Comparison of ENCODE assay signal across 21 cellular contexts in genomic region chr9:124741681-124742080, GRCh38. TPM values are rescaled to one million over a fixed set of nuclear protein-coding genes. Genes with fewer than 3 reads are reported as not detected.
DNase-seq lines count a peak whose midpoint lies in the region; ATAC-seq, FAIRE-seq and TF ChIP-seq lines count a peak whose summit lies in the region.
"Had no signal": no experiment of that assay in that cellular context is flagged by ENCODE, and none has a peak within 500 bp of the region (broad histone marks: within the 10 kb centered on the region; RNA-seq: fewer than 3 reads in every experiment).

No MANE protein-coding gene starts in this region.

- H3K4me2 ChIP-seq in IMR-90 (ENCODE audit: low read depth, low read length) = no peak overlapping the region

- H3K56ac ChIP-seq in IMR-90 (ENCODE audit: extremely low read depth, insufficient read depth, low read length) = no peak overlapping the region

- H2AK5ac ChIP-seq in IMR-90 (ENCODE audit: low read depth, low read length) = peak overlapping the region; percentile 17; the same call in 1 of the 2 replicates

- BruUV-seq in IMR-90 (replicated peaks; lab: Mats Ljungman, UMichigan) = no TSS peak

- no peak overlapping the region for H3K9ac ChIP-seq in IMR-90 (ENCODE audit: low read depth, low read length)

- no peak overlapping the region for H4K8ac ChIP-seq in IMR-90 (ENCODE audit: low read depth in 2 of 2, low read length in 2 of 2)

- no peaks in the 10 kb centered on the region for H3K9me1 ChIP-seq in IMR-90 (ENCODE audit: insufficient read depth, low read length)

- no peaks in the 10 kb centered on the region for H3K9me3 ChIP-seq in IMR-90 (ENCODE audit: control insufficient read depth, insufficient read depth, low read length)
- H3K9me3 ChIP-seq in small intestine (ENCODE audit: control insufficient read depth, low read depth) = no peaks in the 10 kb centered on the region
- no peaks in the 10 kb centered on the region for H3K9me3 ChIP-seq in tibial nerve
- H3K9me3 ChIP-seq in stomach = no peaks in the 10 kb centered on the region

- no peak overlapping the region for H3K18ac ChIP-seq in IMR-90 (ENCODE audit: low read depth, low read length)

- H2BK15ac ChIP-seq in IMR-90 (ENCODE audit: low read depth, low read length) = no peak overlapping the region

- in situ Hi-C loops in IMR-90 (cut with MboI; ENCODE audit: low sequenced_read_pairs) = no loop called here

- FAIRE-seq in small intestine (lab: Jason Lieb, UNC) = no peak
- FAIRE-seq: GM12892, GM18507, H54 had no signal

- H3K4me3 ChIP-seq in IMR-90 (ENCODE audit: insufficient read depth, low read depth, low read length) (no peak overlapping the region), small intestine (ENCODE audit: low read depth in 1 of 2, low read length in 2 of 2) (no peak overlapping the region), tibial nerve (no peak overlapping the region), stomach (no peak overlapping the region)

- no peak overlapping the region for H3K4ac ChIP-seq in IMR-90 (ENCODE audit: low read depth, low read length)

- no peak for ATAC-seq in IMR-90 (ENCODE audit: low read depth)

- dilution Hi-C loops in IMR-90 (cut with HindIII; ENCODE audit: low sequenced_read_pairs, unreplicated experiment) = no loop called here

- H3K27me3 ChIP-seq in IMR-90 (ENCODE audit: control insufficient read depth, insufficient read depth, low read length) = no peaks in the 10 kb centered on the region
- no peaks in the 10 kb centered on the region for H3K27me3 ChIP-seq in small intestine (ENCODE audit: control insufficient read depth in 2 of 2, insufficient read depth in 2 of 2, low read length in 2 of 2)
- no peaks in the 10 kb centered on the region for H3K27me3 ChIP-seq in tibial nerve
- no peaks in the 10 kb centered on the region for H3K27me3 ChIP-seq in stomach

- peaks cover 13% of the 10 kb centered on the region for H3K4me1 Mint-ChIP-seq in T-helper 2 cell treated with Interferon-gamma antibody and Interleukin-4, amounts not matched to agents 5 μg/mL and 100 μg/mL, for 36 hours (ENCODE audit: low read depth)
- peaks cover 37% of the 10 kb centered on the region for H3K4me1 Mint-ChIP-seq in dendritic cell treated with granulocyte-macrophage colony-stimulating factor and Interleukin-4, amounts not matched to agents 40 ng/mL and 50 ng/mL, for 4 days (ENCODE audit: low read depth)
- H3K4me1 Mint-ChIP-seq: CD4-positive, alpha-beta memory T cell had no signal

- no peak overlapping the region for H2BK20ac ChIP-seq in IMR-90 (ENCODE audit: low read depth, low read length)

- H2BK5ac ChIP-seq in IMR-90 (ENCODE audit: low read depth, low read length, poor library complexity, severe bottlenecking) = no peak overlapping the region

- H3K14ac ChIP-seq in IMR-90 (replicated peaks; ENCODE audit: low read depth, low read length) = 0 out of 2 replicates have a peak overlapping the region, but pooled peaks have one; percentile 13

- no peak overlapping the region for H4K91ac ChIP-seq in IMR-90 (ENCODE audit: insufficient read depth, low read depth, low read length)

- H3K36me3 Mint-ChIP-seq in T-helper 2 cell treated with Interferon-gamma antibody and Interleukin-4, amounts not matched to agents 5 μg/mL and 100 μg/mL, for 36 hours (ENCODE audit: low read depth) = no peaks in the 10 kb centered on the region
- H3K36me3 Mint-ChIP-seq in dendritic cell treated with granulocyte-macrophage colony-stimulating factor and Interleukin-4, amounts not matched to agents 40 ng/mL and 50 ng/mL, for 4 days (ENCODE audit: low read depth) = no peaks in the 10 kb centered on the region
- H3K36me3 Mint-ChIP-seq: CD4-positive, alpha-beta memory T cell had no signal

- no peaks in the 10 kb centered on the region for H4K20me1 ChIP-seq in IMR-90 (ENCODE audit: insufficient read depth, low read length)

- TF ChIP-seq EP300 in tibial nerve (IDR thresholded peaks at IDR 0.05) = no peak
- TF ChIP-seq EP300 in stomach (IDR thresholded peaks at IDR 0.05) = no peak

- H3K27ac Mint-ChIP-seq in T-helper 2 cell treated with Interferon-gamma antibody and Interleukin-4, amounts not matched to agents 5 μg/mL and 100 μg/mL, for 36 hours = peak overlapping the region; percentile 39
- peak overlapping the region; percentile 44 for H3K27ac Mint-ChIP-seq in dendritic cell treated with granulocyte-macrophage colony-stimulating factor and Interleukin-4, amounts not matched to agents 40 ng/mL and 50 ng/mL, for 4 days
- H3K27ac Mint-ChIP-seq: CD4-positive, alpha-beta memory T cell had no signal

- no peaks in the 10 kb centered on the region for H3K9me3 Mint-ChIP-seq in T-helper 2 cell treated with Interferon-gamma antibody and Interleukin-4, amounts not matched to agents 5 μg/mL and 100 μg/mL, for 36 hours
- H3K9me3 Mint-ChIP-seq in dendritic cell treated with granulocyte-macrophage colony-stimulating factor and Interleukin-4, amounts not matched to agents 40 ng/mL and 50 ng/mL, for 4 days = no peaks in the 10 kb centered on the region
- H3K9me3 Mint-ChIP-seq: CD4-positive, alpha-beta memory T cell had no signal

- no peak overlapping the region for H2AK9ac ChIP-seq in IMR-90 (replicated peaks; ENCODE audit: low read depth, low read length, poor library complexity)

- intact Hi-C loops in IMR-90 (cut with micrococcal nuclease) (no loop called here), stomach (cut with DNase I; ENCODE audit: low total_unique reads) (no loop called here)
- intact Hi-C loops in dendritic cell treated with granulocyte-macrophage colony-stimulating factor and Interleukin-4, amounts not matched to agents 40 ng/mL and 50 ng/mL, for 4 days (cut with micrococcal nuclease) = no loop called here

- CTCF ChIA-PET in IMR-90 (lab: Yijun Ruan, JAX) = no interaction called here

- H2AFZ ChIP-seq in IMR-90 (replicated peaks; ENCODE audit: low read length, poor library complexity) = no peak overlapping the region

- no peaks in the 10 kb centered on the region for H3K79me1 ChIP-seq in IMR-90 (ENCODE audit: low read depth in 1 of 2, low read length in 2 of 2)

- peak; percentile 19 for DNase-seq in T-helper 2 cell treated with Interferon-gamma antibody and Interleukin-4, amounts not matched to agents 5 μg/mL and 100 μg/mL, for 36 hours (ENCODE audit: low spot score)
- DNase-seq in T-helper 2 cell = no peak
- DNase-seq in IMR-90 = no peak
- DNase-seq in small intestine = peak; percentile 64
- no peak for DNase-seq in activated CD8-positive, alpha-beta memory T cell treated with anti-CD3 and anti-CD28 coated beads for 24 hours
- no peak for DNase-seq in tibial nerve (ENCODE audit: low spot score in 2 of 2)
- no peak for DNase-seq in stomach
- DNase-seq: CD4-positive, alpha-beta memory T cell; DMS53; Karpas-422; NCI-H1092 treated with DMSO at 0.1 percent for 48 hours; NCI-H146; NCI-H2029 treated with DMSO at 0.1 percent for 48 hours; NCI-H2171 treated with DMSO at 0.1 percent for 48 hours; NCI-H446; Right ventricle myocardium superior had no signal

- H3K36me3 ChIP-seq in IMR-90 (ENCODE audit: control insufficient read depth, insufficient read depth, low read length) (no peaks in the 10 kb centered on the region), small intestine (ENCODE audit: control insufficient read depth in 2 of 2, insufficient read depth in 2 of 2, low read length in 2 of 2) (no peaks in the 10 kb centered on the region), tibial nerve (no peaks in the 10 kb centered on the region), stomach (no peaks in the 10 kb centered on the region)

- 89% methylated on average over 3 of the region's 3 CpGs; no CpG with 5 or more reads in 1 of the 2 experiments for WGBS in IMR-90 (ENCODE audit: extremely low coverage in 2 of 2, insufficient read length in 1 of 2), 2 experiments
- 37 to 65% (median 49%) methylated on average over 3 of the region's 3 CpGs for WGBS in small intestine, 3 donors
- 65 to 66% methylated on average over 3 of the region's 3 CpGs for WGBS in tibial nerve, 2 donors
- WGBS in stomach, 5 donors = 69 to 84% (median 76%) methylated on average over 3 of the region's 3 CpGs

- TF ChIP-seq RAD21 in IMR-90 (IDR thresholded peaks at IDR 0.05; ENCODE audit: low read length) = no peak

- no peak overlapping the region for H2BK120ac ChIP-seq in IMR-90 (ENCODE audit: low read depth, low read length)

- H3K4me1 ChIP-seq in IMR-90 (ENCODE audit: control insufficient read depth, insufficient read depth, low read length) = peaks cover 4% of the 10 kb centered on the region; the same call in 1 of the 2 replicates
- H3K4me1 ChIP-seq in small intestine (ENCODE audit: control insufficient read depth in 2 of 2, insufficient read depth in 1 of 2, low read depth in 1 of 2, low read length in 1 of 2) = no peaks in the 10 kb centered on the region
- peaks cover 0 to 8% (median 0%) of the 10 kb centered on the region in 4 donors for H3K4me1 ChIP-seq in tibial nerve
- H3K4me1 ChIP-seq in stomach = no peaks in the 10 kb centered on the region

- H3K4me3 Mint-ChIP-seq in T-helper 2 cell treated with Interferon-gamma antibody and Interleukin-4, amounts not matched to agents 5 μg/mL and 100 μg/mL, for 36 hours = no peak overlapping the region
- no peak overlapping the region for H3K4me3 Mint-ChIP-seq in dendritic cell treated with granulocyte-macrophage colony-stimulating factor and Interleukin-4, amounts not matched to agents 40 ng/mL and 50 ng/mL, for 4 days
- H3K4me3 Mint-ChIP-seq: CD4-positive, alpha-beta memory T cell had no signal

- TF ChIP-seq POLR2A in IMR-90 (IDR thresholded peaks at IDR 0.05; ENCODE audit: low read depth, low read length) (no peak), tibial nerve (IDR thresholded peaks at IDR 0.05) (no peak), stomach (IDR thresholded peaks at IDR 0.05) (no peak)

- no peaks in the 10 kb centered on the region for H3K27me3 Mint-ChIP-seq in T-helper 2 cell treated with Interferon-gamma antibody and Interleukin-4, amounts not matched to agents 5 μg/mL and 100 μg/mL, for 36 hours (ENCODE audit: low read depth)
- H3K27me3 Mint-ChIP-seq in dendritic cell treated with granulocyte-macrophage colony-stimulating factor and Interleukin-4, amounts not matched to agents 40 ng/mL and 50 ng/mL, for 4 days = no peaks in the 10 kb centered on the region

- POLR2A ChIA-PET in IMR-90 (lab: Charles Lee; ENCODE audit: unreplicated experiment) = no interaction called here

- no peak overlapping the region for H3K23ac ChIP-seq in IMR-90 (ENCODE audit: low read depth, low read length)

- H3K27ac ChIP-seq in IMR-90 (ENCODE audit: insufficient read depth, low read length) = no peak overlapping the region
- no peak overlapping the region for H3K27ac ChIP-seq in small intestine (ENCODE audit: low read depth in 1 of 2, low read length in 1 of 2)
- H3K27ac ChIP-seq in tibial nerve = no peak overlapping the region
- no peak overlapping the region for H3K27ac ChIP-seq in stomach
- H3K27ac ChIP-seq: HL-60 had no signal

- H4K5ac ChIP-seq in IMR-90 (ENCODE audit: low read depth, low read length) = no peak overlapping the region

- TF ChIP-seq CTCF in IMR-90 (conservative IDR thresholded peaks at IDR 0.05; ENCODE audit: low read depth, low read length) = no peak
- TF ChIP-seq CTCF in tibial nerve (IDR thresholded peaks at IDR 0.05) = no peak
- TF ChIP-seq CTCF in stomach (IDR thresholded peaks at IDR 0.05) = no peak

RNA-seq across cellular contexts. Expression of gene NR6A1, which starts 29.4 kb away (rescaled TPM):
- total RNA-seq in IMR-90 (2012; rRNA removed) (0.28 and 0.36 TPM in 2 replicates), tibial nerve (1 to 10 TPM; 1.7 to 8.4 (median 5.5) TPM), stomach (1 to 10 TPM in 4 of 5 donors, not detected in 1; 1.5 to 3.2 (median 2.9) TPM)
- polyA plus RNA-seq in IMR-90 (2012; rRNA removed) (0.10 and 0.14 TPM in 2 replicates), small intestine (1 to 10 TPM; 2.3 to 6.0 (median 3.0) TPM), stomach (under 1 TPM; 0.15 to 0.60 (median 0.44) TPM)
- polyA plus RNA-seq in IMR-90 (2012; cell fraction: cytosol; rRNA removed) = 0.03 TPM in 2 replicates
- 0.46 and 0.58 TPM in 2 replicates for polyA plus RNA-seq in IMR-90 (2012; cell fraction: nucleus; rRNA removed; ENCODE audit: low replicate concordance)
- polyA plus RNA-seq: CD4-positive, alpha-beta memory T cell had no signal

RNA-seq across cellular contexts. Expression of gene OLFML2A, which starts 35.3 kb away (rescaled TPM):
- 1.4 and 2.0 TPM in 2 replicates for total RNA-seq in IMR-90 (2012; rRNA removed)
- 4.7 and 5.9 TPM in 2 replicates for polyA plus RNA-seq in IMR-90 (2012; rRNA removed)
- 5.6 and 18.2 TPM in 2 replicates for polyA plus RNA-seq in IMR-90 (2012; cell fraction: cytosol; rRNA removed)
- 4.1 and 7.9 TPM in 2 replicates for polyA plus RNA-seq in IMR-90 (2012; cell fraction: nucleus; rRNA removed; ENCODE audit: low replicate concordance)
- polyA plus RNA-seq in small intestine = 1 to 10 TPM in 1 of 3 donors, under 1 TPM in 2; 0.22 to 3.4 (median 0.27) TPM
- 100 to 1,000 TPM in 2 of 4 donors, 10 to 100 TPM in 2; 44.7 to 328 (median 169) TPM for total RNA-seq in tibial nerve
- 10 to 100 TPM in 1 of 5 donors, 1 to 10 TPM in 4; 1.7 to 91.2 (median 4.1) TPM for total RNA-seq in stomach
- polyA plus RNA-seq in stomach = 1 to 10 TPM in 1 of 3 donors, under 1 TPM in 2; 0.56 to 3.9 (median 0.61) TPM
- total RNA-seq: CD4-positive, alpha-beta memory T cell had no signal
- polyA plus RNA-seq: CD4-positive, alpha-beta memory T cell had no signal

Comparison
In these comparisons a context has a peak if more than half of its experiments do, and no peak if none do; other contexts are left out.
1. DNase-seq: peak in T-helper 2 cell treated with Interferon-gamma antibody and Interleukin-4, amounts not matched to agents 5 μg/mL and 100 μg/mL, for 36 hours (single experiment) and small intestine (single experiment); none in T-helper 2 cell (0 of 5), IMR-90 (single experiment), activated CD8-positive, alpha-beta memory T cell treated with anti-CD3 and anti-CD28 coated beads for 24 hours (single experiment), tibial nerve (0 of 2) and stomach (single experiment).